11 cellular contexts compared by ENCODE assay signal in genomic region chr1:37035828-37036666, GRCh38. TPM values are rescaled to one million over a fixed set of nuclear protein-coding genes. Genes with fewer than 3 reads are reported as not detected.
DNase-seq lines count a peak whose midpoint lies in the region; ATAC-seq and TF ChIP-seq lines count a peak whose summit lies in the region.
"Had no signal": no experiment of that assay in that cellular context is flagged by ENCODE, and none has a peak within 500 bp of the region (broad histone marks: within the 10 kb centered on the region; RNA-seq: fewer than 3 reads in every experiment).

No MANE protein-coding gene starts in this region.

- WGBS in HUES64: 3% methylated on average over 19 of the region's 19 CpGs
- WGBS in body of pancreas, 2 donors: 16 to 23% methylated on average over 19 of the region's 19 CpGs

- H3K36me3 ChIP-seq in HUES64 (ENCODE audit: insufficient read depth, low read length) (no peaks in the 10 kb centered on the region), body of pancreas (replicated peaks in 1 of 2; ENCODE audit: insufficient read depth in 1 of 2, low read depth in 2 of 2) (no peaks in the 10 kb centered on the region)

- H3K4me3 Mint-ChIP-seq in memory B cell (peak overlapping the region; percentile 81), HFFc6 (no peak overlapping the region)

- no peak for TF ChIP-seq POLR2A in body of pancreas (IDR thresholded peaks at IDR 0.05)

- H3K27ac ChIP-seq in HUES64 (ENCODE audit: low read depth, low read length) (no peak overlapping the region), body of pancreas (no peak overlapping the region)
- H3K27ac ChIP-seq: 22Rv1 had no signal

- no peaks in the 10 kb centered on the region for H3K9me3 ChIP-seq in HUES64 (ENCODE audit: insufficient read depth, low read depth, low read length)
- H3K9me3 ChIP-seq in body of pancreas: no peaks in the 10 kb centered on the region

- H3K27me3 Mint-ChIP-seq in memory B cell (peaks cover 29% of the 10 kb centered on the region), HFFc6 (ENCODE audit: insufficient read depth) (peaks cover 15% of the 10 kb centered on the region)

- H3K4me3 ChIP-seq in HUES64 (ENCODE audit: low read length) (peak overlapping the region; percentile 45), body of pancreas (no peak overlapping the region)

- H3K4me1 ChIP-seq in HUES64 (ENCODE audit: insufficient read depth, low read length): peaks cover 55% of the 10 kb centered on the region
- peaks cover 26% of the 10 kb centered on the region for H3K4me1 ChIP-seq in body of pancreas

- no peaks in the 10 kb centered on the region for H3K9me3 Mint-ChIP-seq in memory B cell
- peaks cover 16% of the 10 kb centered on the region; the same call in 1 of the 2 replicates for H3K9me3 Mint-ChIP-seq in HFFc6

- ATAC-seq in memory B cell (ENCODE audit: low read depth) (peak; percentile 90), body of pancreas (no peak), HG03565 (IDR thresholded peaks at IDR 0.05; ENCODE audit: unreplicated experiment) (no peak)

- H3K27me3 ChIP-seq in HUES64 (ENCODE audit: insufficient read depth, low read length): peaks cover 79% of the 10 kb centered on the region
- H3K27me3 ChIP-seq in body of pancreas: peaks cover 0 to 29% of the 10 kb centered on the region in 2 donors

- H3K9ac ChIP-seq in HUES64 (ENCODE audit: low read depth, low read length): no peak overlapping the region

- H3K4me1 Mint-ChIP-seq in memory B cell: peaks cover 30% of the 10 kb centered on the region
- H3K4me1 Mint-ChIP-seq in HFFc6 (ENCODE audit: low read depth): no peaks in the 10 kb centered on the region

- H3K27ac Mint-ChIP-seq in memory B cell (peak overlapping the region; percentile 7), HFFc6 (no peak overlapping the region)

- DNase-seq in DMS 273 (lab: John Stamatoyannopoulos, UW; ENCODE audit: unreplicated experiment) (peak; percentile 57), DMS 273 treated with DMSO at 0.1 percent for 48 hours (lab: John Stamatoyannopoulos, UW) (no peak), RPMI8226 (peak; percentile 32), memory B cell (ENCODE audit: low spot score in 2 of 2) (peak in 1 of 2 donors; percentile 32), body of pancreas (no peak), HFFc6 (no peak)
- DNase-seq: effector CD4-positive, alpha-beta T cell; SHP77 had no signal

- H3K36me3 Mint-ChIP-seq in memory B cell (no peaks in the 10 kb centered on the region), HFFc6 (ENCODE audit: low read depth) (no peaks in the 10 kb centered on the region)

- intact Hi-C loops in body of pancreas (cut with DNase I): no loop called here

- no peak for TF ChIP-seq CTCF in body of pancreas (IDR thresholded peaks at IDR 0.05)
- TF ChIP-seq CTCF in HFFc6 (IDR thresholded peaks at IDR 0.05): no peak

RNA-seq across cellular contexts. Expression of gene GRIK3, which starts 1.7 kb away (rescaled TPM):
- 1.00 TPM for polyA plus RNA-seq in HUES64 (2013, experiment 1 of 2)
- polyA plus RNA-seq in HUES64 (2013, experiment 2 of 2): 2.2 TPM
- total RNA-seq in body of pancreas: under 1 TPM; under 0.01 to 0.99 TPM
- not detected for total RNA-seq in HFFc6 (2021; fragmentation: NEBNext Ultra II Directional; extraction: Animal tissue kit (Norgen Biotek cat#: 25700))

Comparison
In these comparisons a context has a peak if more than half of its experiments do, and no peak if none do; other contexts are left out.
1. DNase-seq: peak in DMS 273 (single experiment) and RPMI8226 (single experiment); none in DMS 273 treated with DMSO at 0.1 percent for 48 hours (single experiment), body of pancreas (0 of 4) and HFFc6 (single experiment).